In genomic region chr20:6767536-6768227, GRCh38 we compare ENCODE assay signal across 1 cellular context.
TF ChIP-seq lines count a peak whose summit lies in the region.

Gene BMP2 (plus strand): TSS chr20:6767686. CDS start chr20:6770127, 2,441 bp downstream.

TF ChIP-seq in HepG2, 621 proteins besides CTCF, POLR2A, EP300 and RAD21 (continued from another document and continues in another):
- TF ChIP-seq ZHX1 (CRISPR knock-in tag; IDR thresholded peaks at IDR 0.05; ENCODE audit: low read depth) (no peak), ZNF235 (CRISPR knock-in tag; IDR thresholded peaks at IDR 0.05; ENCODE audit: borderline replicate concordance) (0 out of 2 replicates have a peak, but pooled peaks have one; percentile 66), DDIT3 (CRISPR knock-in tag; IDR thresholded peaks at IDR 0.05) (no peak), KAT2B (IDR thresholded peaks at IDR 0.05; ENCODE audit: borderline replicate concordance, low read depth, low read length) (no peak), ZNF75D (CRISPR knock-in tag; IDR thresholded peaks at IDR 0.05; ENCODE audit: borderline replicate concordance) (no peak), ATF5 (CRISPR knock-in tag; IDR thresholded peaks at IDR 0.05; ENCODE audit: low read depth) (no peak), ZSCAN31 (CRISPR knock-in tag; IDR thresholded peaks at IDR 0.05; ENCODE audit: low read depth) (no peak), CHD2 (IDR thresholded peaks at IDR 0.05; ENCODE audit: low read depth, low read length) (no peak), TFDP2 (CRISPR knock-in tag; IDR thresholded peaks at IDR 0.05) (no peak), ZNF710 (CRISPR knock-in tag; IDR thresholded peaks at IDR 0.05; ENCODE audit: borderline replicate concordance) (no peak), NCOA2 (CRISPR knock-in tag; IDR thresholded peaks at IDR 0.05) (no peak), MAX (IDR thresholded peaks at IDR 0.05) (peak; percentile 21; the same call in 1 of the 2 replicates), ZNF777 (CRISPR knock-in tag; IDR thresholded peaks at IDR 0.05) (peak; percentile 62), TCF12 (IDR thresholded peaks at IDR 0.05) (no peak), TCF12 (CRISPR knock-in tag; IDR thresholded peaks at IDR 0.05) (peak; percentile 43; the same call in 1 of the 2 replicates), ZFY (CRISPR knock-in tag; IDR thresholded peaks at IDR 0.05) (peak; percentile 15; the same call in 1 of the 2 replicates), ZNF414 (CRISPR knock-in tag; IDR thresholded peaks at IDR 0.05) (no peak), ZNF362 (CRISPR knock-in tag; IDR thresholded peaks at IDR 0.05; ENCODE audit: borderline replicate concordance) (no peak), ZNF441 (CRISPR knock-in tag; IDR thresholded peaks at IDR 0.05; ENCODE audit: borderline replicate concordance) (no peak), SALL1 (CRISPR knock-in tag; IDR thresholded peaks at IDR 0.05) (peak; percentile 34; the same call in 1 of the 2 replicates), MTF2 (CRISPR knock-in tag; IDR thresholded peaks at IDR 0.05; ENCODE audit: borderline replicate concordance) (peak; percentile 88; the same call in 1 of the 2 replicates), CEBPB (IDR thresholded peaks at IDR 0.05; ENCODE audit: borderline replicate concordance, low read depth, low read length) (no peak), ZBTB14 (CRISPR knock-in tag; IDR thresholded peaks at IDR 0.05) (no peak), KAT7 (CRISPR knock-in tag; IDR thresholded peaks at IDR 0.05; ENCODE audit: borderline replicate concordance) (no peak), MBNL3 (CRISPR knock-in tag; conservative IDR thresholded peaks at IDR 0.05) (no peak), ZBTB33 (CRISPR knock-in tag; IDR thresholded peaks at IDR 0.05) (no peak), NR0B2 (CRISPR knock-in tag; IDR thresholded peaks at IDR 0.05) (peak; percentile 59; the same call in 1 of the 2 replicates), HMGXB4 (CRISPR knock-in tag; IDR thresholded peaks at IDR 0.05; ENCODE audit: borderline replicate concordance in 1 of 2, low read depth in 1 of 2) (no peak), ZNF766 (CRISPR knock-in tag; IDR thresholded peaks at IDR 0.05; ENCODE audit: borderline replicate concordance) (no peak), TMF1 (CRISPR knock-in tag; IDR thresholded peaks at IDR 0.05; ENCODE audit: low read depth) (no peak; the same call in 1 of the 2 replicates), ZMYM3 (CRISPR knock-in tag; IDR thresholded peaks at IDR 0.05) (no peak), NR2F6 (IDR thresholded peaks at IDR 0.05) (no peak), NR2F6 (CRISPR knock-in tag; IDR thresholded peaks at IDR 0.05) (no peak), ATF7-NPFF (CRISPR knock-in tag; IDR thresholded peaks at IDR 0.05; ENCODE audit: low read depth) (peak; percentile 28; the same call in 1 of the 2 replicates), ZNF260 (CRISPR knock-in tag; IDR thresholded peaks at IDR 0.05; ENCODE audit: borderline replicate concordance, low read depth) (no peak), TP53 (CRISPR knock-in tag; conservative IDR thresholded peaks at IDR 0.05) (no peak), POGZ (CRISPR knock-in tag; IDR thresholded peaks at IDR 0.05) (no peak), BATF2 (CRISPR knock-in tag; IDR thresholded peaks at IDR 0.05) (no peak), MAFF (IDR thresholded peaks at IDR 0.05; ENCODE audit: low read depth, low read length) (no peak), CSRNP2 (CRISPR knock-in tag; conservative IDR thresholded peaks at IDR 0.05; ENCODE audit: low read depth) (no peak), ZNF274 (CRISPR knock-in tag; IDR thresholded peaks at IDR 0.05) (0 out of 2 replicates have a peak, but pooled peaks have one; percentile 45), HIVEP1 (CRISPR knock-in tag; IDR thresholded peaks at IDR 0.05) (no peak), SP2 (CRISPR knock-in tag; IDR thresholded peaks at IDR 0.05) (no peak), ZNF776 (CRISPR knock-in tag; IDR thresholded peaks at IDR 0.05) (peak; percentile 72; the same call in 1 of the 2 replicates), ZFP41 (CRISPR knock-in tag; IDR thresholded peaks at IDR 0.05; ENCODE audit: borderline replicate concordance) (no peak), ZNF496 (CRISPR knock-in tag; IDR thresholded peaks at IDR 0.05; ENCODE audit: insufficient replicate concordance) (no peak), HNRNPLL (IDR thresholded peaks at IDR 0.05; ENCODE audit: low read depth, low read length, poor library complexity, severe bottlenecking) (peak; percentile 94), ZSCAN25 (CRISPR knock-in tag; IDR thresholded peaks at IDR 0.05) (peak; percentile 72; the same call in 1 of the 2 replicates), ZSCAN20 (CRISPR knock-in tag; IDR thresholded peaks at IDR 0.05; ENCODE audit: borderline replicate concordance) (no peak)
